Comparison of ENCODE assay signal across 28 cellular contexts in the genomic region with DNA sequence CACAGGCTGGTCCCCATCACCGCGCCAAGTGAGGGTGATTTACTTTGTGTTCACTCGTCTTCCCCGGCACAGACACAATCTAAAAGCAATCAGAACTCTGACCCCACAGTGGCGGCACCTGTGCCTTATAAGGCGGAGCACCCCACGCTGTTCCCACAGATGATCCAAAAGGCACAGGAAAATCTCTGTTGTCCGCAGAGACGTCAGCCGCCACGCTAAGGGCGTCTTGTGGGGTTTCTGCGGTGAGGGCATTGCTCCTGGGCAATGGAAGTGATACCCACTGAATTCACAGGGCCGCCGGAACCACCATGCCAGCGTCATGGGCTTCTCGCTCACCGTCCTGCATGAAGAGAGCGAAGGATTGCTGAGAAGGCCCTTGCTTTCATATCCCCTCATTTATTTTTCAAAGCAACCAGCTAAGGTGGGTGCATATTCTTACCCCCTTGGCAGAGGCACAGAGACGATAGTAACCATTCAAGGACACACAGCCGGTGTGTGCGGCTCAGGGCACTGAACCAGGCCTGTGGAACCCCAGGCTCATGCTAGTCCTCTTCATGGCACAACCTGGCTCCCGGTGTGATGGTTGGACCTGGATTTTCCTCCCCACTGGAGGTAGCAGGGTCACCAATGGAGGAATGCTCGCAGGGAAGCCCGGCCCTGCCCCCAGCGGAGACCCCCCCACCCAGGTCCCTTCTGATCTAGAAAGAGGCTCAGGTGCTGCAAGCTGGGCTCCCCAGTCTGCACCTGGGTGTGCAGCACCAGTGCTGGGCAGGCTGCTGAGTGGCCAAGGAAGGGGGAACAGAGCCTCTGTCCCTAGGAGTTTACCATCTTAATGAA.
"Had no signal": no experiment of that assay in that cellular context is flagged by ENCODE, and none has a peak within 500 bp of the region (broad histone marks: within the 10 kb centered on the region; RNA-seq: fewer than 3 reads in every experiment).

No MANE protein-coding gene starts in this region.

- H3K36me3 ChIP-seq: brain microvascular endothelial cell, cardiac muscle cell had no signal

- H3K27me3 ChIP-seq: brain microvascular endothelial cell had no signal

- DNase-seq: activated CD4-positive, alpha-beta memory T cell treated with anti-CD3 and anti-CD28 coated beads, Interleukin-2, amount 10 ng/mL, durations not matched to agents 7 days and 5 days; activated CD4-positive, alpha-beta T cell treated with anti-CD3 and anti-CD28 coated beads for 36 hours; activated CD4-positive, alpha-beta T cell treated with anti-CD3 and anti-CD28 coated beads, Interleukin-2, amount 50 U/mL, for 1 hour; activated CD4-positive, CD25-positive, alpha-beta regulatory T cell; activated gamma-delta T cell; activated naive CD4-positive, alpha-beta T cell treated with anti-CD3 and anti-CD28 coated beads for 36 hours; activated naive CD8-positive, alpha-beta T cell treated with anti-CD3 and anti-CD28 coated beads for 36 hours; activated T-cell treated with anti-CD3 and anti-CD28 coated beads for 4 hours; activated T-cell treated with anti-CD3 and anti-CD28 coated beads, Interleukin-2, amount 50 U/mL, for 48 hours; brain microvascular endothelial cell; KG1; NCI-H1048; NCI-H146; NCI-H187 treated with DMSO at 0.1 percent for 48 hours; NCI-H2171; NCI-H226; NCI-H526; NCI-H82; NK-92 treated with Interleukin-12 subunit alpha and Interleukin-12 subunit beta, amount 100 ng/mL, for 24 hours; OCI-M1; RPMI8226; T-helper 1 cell had no signal

- ATAC-seq: activated CD4-positive, alpha-beta T cell treated with anti-CD3 and anti-CD28 coated beads for 36 hours; activated T-helper 17 cell treated with anti-CD3 and anti-CD28 coated beads, Interleukin-2, amount 50 U/mL, for 72 hours; Panc1; Right ventricle myocardium inferior had no signal

- H3K27ac ChIP-seq: brain microvascular endothelial cell, cardiac muscle cell, SK-N-MC, VCaP had no signal

- H3K4me3 ChIP-seq: cardiac muscle cell, SK-N-MC had no signal
